Comparison of ENCODE assay signal across 12 cellular contexts in the genomic region with DNA sequence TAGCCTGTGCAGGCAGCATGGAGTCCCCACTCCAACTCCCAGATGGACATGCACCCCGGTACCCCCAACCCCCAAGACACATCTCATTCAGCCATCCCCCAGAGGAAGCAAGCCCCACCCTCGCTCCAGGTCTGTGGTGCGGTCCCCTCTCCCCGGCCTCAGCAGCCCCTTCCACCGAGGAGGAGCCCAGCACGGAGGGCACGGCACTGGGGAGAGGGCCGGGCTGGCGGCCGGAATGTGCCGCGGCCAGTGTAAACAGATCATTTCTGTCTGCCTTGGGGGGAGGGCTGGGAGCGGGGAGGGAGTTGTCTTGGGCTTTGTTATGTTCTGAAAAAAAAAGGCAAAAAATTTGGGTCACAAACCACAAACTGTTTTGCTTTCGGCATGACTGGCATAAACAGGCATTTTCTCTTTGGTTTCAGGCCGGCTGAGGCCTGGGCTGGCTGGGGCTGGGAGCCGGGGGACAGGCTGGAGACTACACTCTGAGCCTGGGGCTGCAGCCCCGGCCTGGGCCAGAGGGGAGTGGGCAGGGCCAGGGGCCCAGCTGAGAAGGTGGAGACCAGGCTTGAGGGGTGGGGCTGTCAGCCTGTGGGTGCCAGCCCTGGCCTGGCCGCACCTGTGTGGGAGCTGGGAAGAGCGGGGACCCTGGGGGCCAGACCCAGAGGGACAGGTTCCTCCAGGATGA. TPM values are rescaled to one million over a fixed set of nuclear protein-coding genes. Genes with fewer than 3 reads are reported as not detected.
DNase-seq lines count a peak whose midpoint lies in the region; TF ChIP-seq lines count a peak whose summit lies in the region.
"Had no signal": no experiment of that assay in that cellular context is flagged by ENCODE, and none has a peak within 500 bp of the region (broad histone marks: within the 10 kb centered on the region; RNA-seq: fewer than 3 reads in every experiment).

No MANE protein-coding gene starts in this region.

- no peak overlapping the region for H3K4me3 Mint-ChIP-seq in activated T-helper 1 cell treated with anti-CD3 and anti-CD28 coated beads, Interleukin-12 subunit alpha, Interleukin-12 subunit beta, Interleukin-2, Interleukin-4 antibody, amounts not matched to agents 30 ng/mL and 10 ng/mL and 1 ng/mL, durations not matched to agents 14 hours and 24 hours and 36 hours
- H3K4me3 Mint-ChIP-seq: CD8-positive, alpha-beta T cell had no signal

- CTCF ChIA-PET in PC-9 (lab: Charles Lee) = no interaction called here

- no peak overlapping the region for H3K4me3 ChIP-seq in BLaER1 treated with 17β-estradiol and CSF1 and Interleukin-3, amounts not matched to agents 10 nM and 100 nM
- H3K4me3 ChIP-seq in PC-9 (no peak overlapping the region), fibroblast of pulmonary artery (replicated peaks; ENCODE audit: low read depth, low read length) (no peak overlapping the region)
- H3K4me3 ChIP-seq: prostate gland had no signal

- peak overlapping the region in 7 of 11 experiments; percentile 16 to 52 (median 36); a peak in 6 of 22 replicates for H3K4me2 ChIP-seq in BLaER1 treated with 17β-estradiol and CSF1 and Interleukin-3, amounts not matched to agents 10 nM and 100 nM
- H3K4me2 ChIP-seq in PC-9 = peak overlapping the region; percentile 56

- peak overlapping the region in 3 of 11 experiments; percentile 44 to 53 (median 50); a peak in 3 of 22 replicates for H3K9ac ChIP-seq in BLaER1 treated with 17β-estradiol and CSF1 and Interleukin-3, amounts not matched to agents 10 nM and 100 nM

- intact Hi-C loops in PC-9 (cut with micrococcal nuclease; ENCODE audit: unreplicated experiment) = no loop called here
- intact Hi-C loops in activated T-helper 1 cell treated with anti-CD3 and anti-CD28 coated beads, Interleukin-12 subunit alpha, Interleukin-12 subunit beta, Interleukin-2, Interleukin-4 antibody, amounts not matched to agents 30 ng/mL and 10 ng/mL and 1 ng/mL, durations not matched to agents 14 hours and 24 hours and 36 hours (cut with micrococcal nuclease) = no loop called here

- DNase-seq in PC-9 (peak; percentile 33 to 35), fibroblast of pulmonary artery (ENCODE audit: low read depth) (peak; percentile 11), retina (peak; percentile 62), NCI-H2029 treated with DMSO at 0.1 percent for 48 hours (lab: John Stamatoyannopoulos, UW) (no peak), SW480 (ENCODE audit: low spot score) (no peak), OCI-M1 (lab: John Stamatoyannopoulos, UW) (no peak)
- no peak for DNase-seq in activated T-helper 1 cell treated with anti-CD3 and anti-CD28 coated beads, Interleukin-12 subunit alpha, Interleukin-12 subunit beta, Interleukin-2, Interleukin-4 antibody, amounts not matched to agents 30 ng/mL and 10 ng/mL and 1 ng/mL, durations not matched to agents 14 hours and 24 hours and 36 hours (ENCODE audit: low spot score)
- DNase-seq: activated CD4-positive, CD25-positive, alpha-beta regulatory T cell; CD8-positive, alpha-beta T cell; NCI-H2107 had no signal

- no peaks in the 10 kb centered on the region for H3K27me3 Mint-ChIP-seq in activated T-helper 1 cell treated with anti-CD3 and anti-CD28 coated beads, Interleukin-12 subunit alpha, Interleukin-12 subunit beta, Interleukin-2, Interleukin-4 antibody, amounts not matched to agents 30 ng/mL and 10 ng/mL and 1 ng/mL, durations not matched to agents 14 hours and 24 hours and 36 hours (ENCODE audit: insufficient read depth)

- no TSS peak for BruUV-seq in PC-9 (replicated peaks; lab: Mats Ljungman, UMichigan)

- H3K4me1 Mint-ChIP-seq in activated T-helper 1 cell treated with anti-CD3 and anti-CD28 coated beads, Interleukin-12 subunit alpha, Interleukin-12 subunit beta, Interleukin-2, Interleukin-4 antibody, amounts not matched to agents 30 ng/mL and 10 ng/mL and 1 ng/mL, durations not matched to agents 14 hours and 24 hours and 36 hours (ENCODE audit: low read depth) = no peaks in the 10 kb centered on the region

- H3K27me3 ChIP-seq in BLaER1 treated with 17β-estradiol and CSF1 and Interleukin-3, amounts not matched to agents 10 nM and 100 nM = peaks cover 0 to 5% (median 0%) of the 10 kb centered on the region in 11 experiments; a peak in 3 of 22 replicates
- H3K27me3 ChIP-seq in PC-9 (ENCODE audit: insufficient read depth, low read depth) = 0 out of 2 replicates have a peak, but pooled peaks cover 8% of the 10 kb centered on the region

- no peaks in the 10 kb centered on the region for H3F3A ChIP-seq in PC-9 (ENCODE audit: insufficient read depth, low read depth)

- H3K79me2 ChIP-seq in PC-9 (ENCODE audit: low read depth) = no peaks in the 10 kb centered on the region

- no peak overlapping the region for H3K27ac Mint-ChIP-seq in activated T-helper 1 cell treated with anti-CD3 and anti-CD28 coated beads, Interleukin-12 subunit alpha, Interleukin-12 subunit beta, Interleukin-2, Interleukin-4 antibody, amounts not matched to agents 30 ng/mL and 10 ng/mL and 1 ng/mL, durations not matched to agents 14 hours and 24 hours and 36 hours
- H3K27ac Mint-ChIP-seq: CD8-positive, alpha-beta T cell had no signal

- no peaks in the 10 kb centered on the region for H3K36me3 ChIP-seq in BLaER1 treated with 17β-estradiol and CSF1 and Interleukin-3, amounts not matched to agents 10 nM and 100 nM
- no peaks in the 10 kb centered on the region for H3K36me3 ChIP-seq in PC-9 (ENCODE audit: low read depth)
- H3K36me3 ChIP-seq: prostate gland had no signal

- POLR2A ChIA-PET in PC-9 (lab: Charles Lee; ENCODE audit: unreplicated experiment) = interaction anchor here (0.6 kb wide), 1 partner anchor 47 kb away, joined by 3 read pairs; no protein-coding TSS in a partner anchor

- TF ChIP-seq CTCF in PC-9 (conservative IDR thresholded peaks at IDR 0.05) (no peak), fibroblast of pulmonary artery (IDR thresholded peaks at IDR 0.05; ENCODE audit: low read length, missing control alignments) (no peak)

- peaks cover 0 to under 1% (median 0%) of the 10 kb centered on the region in 11 experiments; a peak in 1 of 22 replicates for H3K9me3 ChIP-seq in BLaER1 treated with 17β-estradiol and CSF1 and Interleukin-3, amounts not matched to agents 10 nM and 100 nM (replicated peaks in 1 of 11)
- no peaks in the 10 kb centered on the region for H3K9me3 ChIP-seq in PC-9 (ENCODE audit: insufficient read depth, low read depth)
- H3K9me3 ChIP-seq: prostate gland had no signal

- no peaks in the 10 kb centered on the region for H3K9me2 ChIP-seq in PC-9 (ENCODE audit: insufficient read depth)

- H3K9me3 Mint-ChIP-seq in activated T-helper 1 cell treated with anti-CD3 and anti-CD28 coated beads, Interleukin-12 subunit alpha, Interleukin-12 subunit beta, Interleukin-2, Interleukin-4 antibody, amounts not matched to agents 30 ng/mL and 10 ng/mL and 1 ng/mL, durations not matched to agents 14 hours and 24 hours and 36 hours = peaks cover 5% of the 10 kb centered on the region
- H3K9me3 Mint-ChIP-seq: CD8-positive, alpha-beta T cell had no signal

- peak overlapping the region in 1 of 11 experiments; percentile 38; a peak in 3 of 22 replicates for H3K27ac ChIP-seq in BLaER1 treated with 17β-estradiol and CSF1 and Interleukin-3, amounts not matched to agents 10 nM and 100 nM
- no peak overlapping the region for H3K27ac ChIP-seq in PC-9
- H3K27ac ChIP-seq: prostate gland had no signal

- H2AFZ ChIP-seq in PC-9 = no peak overlapping the region

- no peaks in the 10 kb centered on the region for H3K36me3 Mint-ChIP-seq in activated T-helper 1 cell treated with anti-CD3 and anti-CD28 coated beads, Interleukin-12 subunit alpha, Interleukin-12 subunit beta, Interleukin-2, Interleukin-4 antibody, amounts not matched to agents 30 ng/mL and 10 ng/mL and 1 ng/mL, durations not matched to agents 14 hours and 24 hours and 36 hours (ENCODE audit: low read depth)
- H3K36me3 Mint-ChIP-seq: CD8-positive, alpha-beta T cell had no signal

- H4K20me1 ChIP-seq in BLaER1 treated with 17β-estradiol and CSF1 and Interleukin-3, amounts not matched to agents 10 nM and 100 nM = no peaks in the 10 kb centered on the region
- no peaks in the 10 kb centered on the region for H4K20me1 ChIP-seq in PC-9 (ENCODE audit: insufficient read depth)

- peaks cover 0 to 8% (median 7%) of the 10 kb centered on the region in 10 experiments; a peak in 5 of 20 replicates for H3K4me1 ChIP-seq in BLaER1 treated with 17β-estradiol and CSF1 and Interleukin-3, amounts not matched to agents 10 nM and 100 nM
- H3K4me1 ChIP-seq in PC-9 (replicated peaks; ENCODE audit: insufficient read depth) = peaks cover 6% of the 10 kb centered on the region
- H3K4me1 ChIP-seq: prostate gland had no signal

RNA-seq across cellular contexts. Expression of a gene that starts 16.8 kb away (rescaled TPM):
- 0.15 and 0.24 TPM in 2 replicates for total RNA-seq in PC-9 (2021)
- total RNA-seq in activated T-helper 1 cell treated with anti-CD3 and anti-CD28 coated beads, Interleukin-12 subunit alpha, Interleukin-12 subunit beta, Interleukin-2, Interleukin-4 antibody, amounts not matched to agents 30 ng/mL and 10 ng/mL and 1 ng/mL, durations not matched to agents 14 hours and 24 hours and 36 hours = 1.2 and 1.5 TPM in 2 replicates
- total RNA-seq: CD8-positive, alpha-beta T cell had no signal

RNA-seq across cellular contexts. Expression of a gene that starts 38.6 kb away (rescaled TPM):
- not detected in 2 replicates for total RNA-seq in PC-9 (2021)
- total RNA-seq in activated T-helper 1 cell treated with anti-CD3 and anti-CD28 coated beads, Interleukin-12 subunit alpha, Interleukin-12 subunit beta, Interleukin-2, Interleukin-4 antibody, amounts not matched to agents 30 ng/mL and 10 ng/mL and 1 ng/mL, durations not matched to agents 14 hours and 24 hours and 36 hours = not detected in 2 replicates
- total RNA-seq: CD8-positive, alpha-beta T cell; prostate gland had no signal

RNA-seq across cellular contexts. Expression of a gene that starts 49.3 kb away (rescaled TPM):
- 2.2 and 2.5 TPM in 2 replicates for total RNA-seq in PC-9 (2021)
- not detected in 2 replicates for total RNA-seq in activated T-helper 1 cell treated with anti-CD3 and anti-CD28 coated beads, Interleukin-12 subunit alpha, Interleukin-12 subunit beta, Interleukin-2, Interleukin-4 antibody, amounts not matched to agents 30 ng/mL and 10 ng/mL and 1 ng/mL, durations not matched to agents 14 hours and 24 hours and 36 hours
- total RNA-seq: CD8-positive, alpha-beta T cell had no signal

Comparison
In these comparisons a context has a peak if more than half of its experiments do, and no peak if none do; other contexts are left out.
1. DNase-seq: peak in PC-9 (2 of 2), fibroblast of pulmonary artery (single experiment) and retina (single experiment); none in activated T-helper 1 cell treated with anti-CD3 and anti-CD28 coated beads, Interleukin-12 subunit alpha, Interleukin-12 subunit beta, Interleukin-2, Interleukin-4 antibody, amounts not matched to agents 30 ng/mL and 10 ng/mL and 1 ng/mL, durations not matched to agents 14 hours and 24 hours and 36 hours (single experiment), NCI-H2029 treated with DMSO at 0.1 percent for 48 hours (single experiment), SW480 (single experiment) and OCI-M1 (single experiment).